ENCODE assay signal across 14 cellular contexts in the genomic region with DNA sequence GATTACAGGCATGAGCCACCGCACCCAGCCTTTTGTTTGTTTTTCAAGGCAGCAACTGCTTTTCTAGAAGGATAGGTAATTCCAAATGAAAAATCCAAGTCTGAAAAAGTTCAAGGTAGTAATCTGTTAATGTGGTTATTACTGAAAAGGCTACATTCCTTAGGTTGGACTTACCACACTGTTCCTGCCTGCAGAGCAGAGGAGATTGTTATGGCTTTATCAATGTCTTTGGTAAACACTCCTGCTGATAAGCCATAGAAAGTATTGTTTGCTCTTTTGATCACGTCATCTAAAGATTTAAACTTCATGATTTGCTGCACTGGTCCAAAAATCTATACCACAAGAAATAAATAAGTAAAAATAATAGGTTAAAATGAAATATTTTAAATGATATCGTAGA. TPM values are rescaled to one million over a fixed set of nuclear protein-coding genes. Genes with fewer than 3 reads are reported as not detected.
A peak's percentile ranks its signal among the peaks of the same experiment; 100 is the strongest.
DNase-seq lines count a peak whose midpoint lies in the region; ATAC-seq, FAIRE-seq and TF ChIP-seq lines count a peak whose summit lies in the region.
"Had no signal": no experiment of that assay in that cellular context is flagged by ENCODE, and none has a peak within 500 bp of the region (broad histone marks: within the 10 kb centered on the region; RNA-seq: fewer than 3 reads in every experiment).

No MANE protein-coding gene starts in this region.

- peak; percentile 30 for FAIRE-seq in islet of Langerhans (lab: Jason Lieb, UNC)
- FAIRE-seq: GM19239 had no signal

- peaks cover 41% of the 10 kb centered on the region for H3K36me3 ChIP-seq in lower lobe of right lung

- no peak overlapping the region for H3K27ac ChIP-seq in lower lobe of right lung

- no peaks in the 10 kb centered on the region for H3K4me1 ChIP-seq in lower lobe of right lung

- H3K9me3 ChIP-seq in lower lobe of right lung: no peaks in the 10 kb centered on the region

- no peak overlapping the region for H3K4me3 ChIP-seq in lower lobe of right lung

- TF ChIP-seq CTCF in lower lobe of right lung (IDR thresholded peaks at IDR 0.05): no peak

- peak; percentile 33 for DNase-seq in HuH-7 (ENCODE audit: low spot score)
- peak; percentile 22 for DNase-seq in mucosa of gallbladder (ENCODE audit: low spot score)
- DNase-seq in lower lobe of right lung: no peak
- no peak for DNase-seq in NCI-H526 treated with DMSO at 0.1 percent for 48 hours (lab: John Stamatoyannopoulos, UW)
- DNase-seq in NOMO-1 (lab: John Stamatoyannopoulos, UW; ENCODE audit: unreplicated experiment in 2 of 2): no peak
- no peak for DNase-seq in left ventricle myocardium superior
- DNase-seq: CD8-positive, alpha-beta T cell; COR-L47; DMS53; GF-D8; GOT3; H9 had no signal

- no peaks in the 10 kb centered on the region for H3K27me3 ChIP-seq in lower lobe of right lung (ENCODE audit: low read depth)

- intact Hi-C loops in lower lobe of right lung (cut with DNase I) (no loop called here), left ventricle myocardium superior (cut with micrococcal nuclease) (no loop called here)

- ATAC-seq in lower lobe of right lung: no peak
- ATAC-seq in left ventricle myocardium superior: no peak
- ATAC-seq: CD8-positive, alpha-beta T cell had no signal

RNA-seq across cellular contexts. Expression of gene ALDH1A1, which starts 43.4 kb away (rescaled TPM):
- total RNA-seq in mucosa of gallbladder (452 TPM), lower lobe of right lung (238 TPM), left ventricle myocardium superior (23.3 TPM)
- total RNA-seq: CD8-positive, alpha-beta T cell had no signal

Comparison
In these comparisons a context has a peak if more than half of its experiments do, and no peak if none do; other contexts are left out.
1. DNase-seq: peak in HuH-7 (single experiment) and mucosa of gallbladder (single experiment); none in lower lobe of right lung (single experiment), NCI-H526 treated with DMSO at 0.1 percent for 48 hours (single experiment), NOMO-1 (0 of 2) and left ventricle myocardium superior (single experiment).